1 cellular context compared by ENCODE assay signal in the genomic region with DNA sequence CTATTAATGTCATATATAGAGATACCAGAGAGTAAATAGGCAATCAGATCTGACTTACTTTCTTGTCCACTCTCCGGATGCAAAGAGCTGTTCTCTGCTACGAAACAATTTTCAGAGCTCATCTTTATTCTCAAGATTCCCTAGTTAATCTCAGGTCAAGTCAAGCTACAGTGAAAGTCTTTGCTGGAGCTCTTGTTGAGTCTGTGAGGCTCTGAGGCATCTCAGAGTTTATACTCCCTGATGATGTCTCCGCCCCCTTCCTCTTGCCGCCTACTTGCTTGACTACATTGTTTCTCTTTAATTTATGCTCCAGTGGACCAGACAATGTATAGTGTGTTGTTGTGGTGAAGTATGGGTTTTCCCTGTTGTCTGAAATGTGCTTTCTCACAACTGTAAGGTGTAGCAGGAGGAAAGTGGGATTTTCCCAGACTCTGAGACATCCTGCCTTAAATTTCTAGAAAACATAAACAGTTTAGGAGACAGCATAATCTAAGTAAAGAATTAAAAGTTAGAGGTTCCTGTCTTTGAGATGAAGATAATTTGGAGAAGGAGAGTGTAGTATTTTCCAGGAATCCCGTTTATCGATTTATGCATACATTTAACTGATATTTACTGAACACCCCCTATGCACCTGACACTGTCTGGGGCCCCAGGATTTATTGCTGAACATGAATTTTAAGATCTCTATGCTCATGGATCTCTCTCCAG.
A peak's percentile ranks its signal among the peaks of the same experiment; 100 is the strongest.
TF ChIP-seq lines count a peak whose summit lies in the region.

A gene (minus strand): TSS at position 203 of the 708 bp plus-strand sequence. CDS start 81 bp downstream, at position 122.

TF ChIP-seq in K562, 482 proteins besides CTCF, POLR2A, EP300 and RAD21 (continued from another document and continues in another):
- TF ChIP-seq ADNP (tag; IDR thresholded peaks at IDR 0.05) (no peak), MYBL2 (IDR thresholded peaks at IDR 0.05; ENCODE audit: low read depth) (no peak), MYBL2 (CRISPR knock-in tag; IDR thresholded peaks at IDR 0.05; ENCODE audit: borderline replicate concordance) (no peak), CCNT2 (IDR thresholded peaks at IDR 0.05; ENCODE audit: borderline replicate concordance, extremely low read depth, insufficient read length, low read depth, low read length) (no peak), STAT5B (CRISPR knock-in tag; IDR thresholded peaks at IDR 0.05) (no peak), HSF4 (CRISPR knock-in tag; IDR thresholded peaks at IDR 0.05; ENCODE audit: borderline replicate concordance) (no peak), SRF (CRISPR knock-in tag; IDR thresholded peaks at IDR 0.05) (no peak), SETDB1 (IDR thresholded peaks at IDR 0.05; ENCODE audit: low read length) (no peak), MCM5 (IDR thresholded peaks at IDR 0.05; ENCODE audit: low read depth) (no peak), BCOR (IDR thresholded peaks at IDR 0.05) (no peak), FOXM1 (IDR thresholded peaks at IDR 0.05; ENCODE audit: low read depth) (no peak; the same call in 1 of the 2 replicates), FOXM1 (CRISPR knock-in tag; IDR thresholded peaks at IDR 0.05; ENCODE audit: low read depth) (no peak), MEIS2 (IDR thresholded peaks at IDR 0.05; ENCODE audit: partially characterized antibody) (peak; percentile 88), XRCC4 (IDR thresholded peaks at IDR 0.05; ENCODE audit: extremely low read depth, insufficient read depth, insufficient read length) (no peak), ZBTB8A (IDR thresholded peaks at IDR 0.05; ENCODE audit: partially characterized antibody) (no peak), SMAD1 (IDR thresholded peaks at IDR 0.05; ENCODE audit: low read depth, low read length, partially characterized antibody) (peak; percentile 94), NR1H2 (CRISPR knock-in tag; IDR thresholded peaks at IDR 0.05) (no peak), MCM3 (IDR thresholded peaks at IDR 0.05) (no peak), ZNF668 (CRISPR knock-in tag; IDR thresholded peaks at IDR 0.05) (no peak), SMARCA4 (IDR thresholded peaks at IDR 0.05) (no peak), ZBTB17 (CRISPR knock-in tag; IDR thresholded peaks at IDR 0.05) (no peak), CBX8 (IDR thresholded peaks at IDR 0.05; ENCODE audit: borderline replicate concordance, extremely low read depth, low read depth, low read length, poor library complexity, severe bottlenecking) (no peak), SIN3B (IDR thresholded peaks at IDR 0.05; ENCODE audit: low read depth) (no peak), TAF9B (IDR thresholded peaks at IDR 0.05; ENCODE audit: partially characterized antibody) (peak; percentile 67), HEY1 (CRISPR knock-in tag; IDR thresholded peaks at IDR 0.05; ENCODE audit: borderline replicate concordance) (no peak), SP1 (CRISPR knock-in tag; IDR thresholded peaks at IDR 0.05) (0 out of 2 replicates have a peak, but pooled peaks have one; percentile 38), SUPT5H (IDR thresholded peaks at IDR 0.05) (peak; percentile 94), CAMTA2 (CRISPR knock-in tag; conservative IDR thresholded peaks at IDR 0.05) (no peak), RB1 (IDR thresholded peaks at IDR 0.05; ENCODE audit: low read depth) (no peak), SOX6 (IDR thresholded peaks at IDR 0.05) (peak; percentile 96), ZNF444 (CRISPR knock-in tag; IDR thresholded peaks at IDR 0.05) (no peak), RFX5 (IDR thresholded peaks at IDR 0.05; ENCODE audit: low read depth, low read length) (no peak), NRF1 (conservative IDR thresholded peaks at IDR 0.05 in 1 of 2, IDR thresholded peaks at IDR 0.05 in 1 of 2) (no peak), CTBP1 (IDR thresholded peaks at IDR 0.05; ENCODE audit: borderline replicate concordance) (peak; percentile 33; the same call in 1 of the 2 replicates), ZZZ3 (IDR thresholded peaks at IDR 0.05) (no peak), ZNF79 (CRISPR knock-in tag; IDR thresholded peaks at IDR 0.05; ENCODE audit: low read depth) (no peak)
- TF ChIP-seq, protein P1, sequence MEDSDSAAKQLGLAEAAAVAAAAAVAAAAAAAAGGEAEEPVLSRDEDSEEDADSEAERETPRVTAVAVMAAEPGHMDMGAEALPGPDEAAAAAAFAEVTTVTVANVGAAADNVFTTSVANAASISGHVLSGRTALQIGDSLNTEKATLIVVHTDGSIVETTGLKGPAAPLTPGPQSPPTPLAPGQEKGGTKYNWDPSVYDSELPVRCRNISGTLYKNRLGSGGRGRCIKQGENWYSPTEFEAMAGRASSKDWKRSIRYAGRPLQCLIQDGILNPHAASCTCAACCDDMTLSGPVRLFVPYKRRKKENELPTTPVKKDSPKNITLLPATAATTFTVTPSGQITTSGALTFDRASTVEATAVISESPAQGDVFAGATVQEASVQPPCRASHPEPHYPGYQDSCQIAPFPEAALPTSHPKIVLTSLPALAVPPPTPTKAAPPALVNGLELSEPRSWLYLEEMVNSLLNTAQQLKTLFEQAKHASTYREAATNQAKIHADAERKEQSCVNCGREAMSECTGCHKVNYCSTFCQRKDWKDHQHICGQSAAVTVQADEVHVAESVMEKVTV (CRISPR knock-in tag; IDR thresholded peaks at IDR 0.05) = no peak
- TF ChIP-seq, protein P2, sequence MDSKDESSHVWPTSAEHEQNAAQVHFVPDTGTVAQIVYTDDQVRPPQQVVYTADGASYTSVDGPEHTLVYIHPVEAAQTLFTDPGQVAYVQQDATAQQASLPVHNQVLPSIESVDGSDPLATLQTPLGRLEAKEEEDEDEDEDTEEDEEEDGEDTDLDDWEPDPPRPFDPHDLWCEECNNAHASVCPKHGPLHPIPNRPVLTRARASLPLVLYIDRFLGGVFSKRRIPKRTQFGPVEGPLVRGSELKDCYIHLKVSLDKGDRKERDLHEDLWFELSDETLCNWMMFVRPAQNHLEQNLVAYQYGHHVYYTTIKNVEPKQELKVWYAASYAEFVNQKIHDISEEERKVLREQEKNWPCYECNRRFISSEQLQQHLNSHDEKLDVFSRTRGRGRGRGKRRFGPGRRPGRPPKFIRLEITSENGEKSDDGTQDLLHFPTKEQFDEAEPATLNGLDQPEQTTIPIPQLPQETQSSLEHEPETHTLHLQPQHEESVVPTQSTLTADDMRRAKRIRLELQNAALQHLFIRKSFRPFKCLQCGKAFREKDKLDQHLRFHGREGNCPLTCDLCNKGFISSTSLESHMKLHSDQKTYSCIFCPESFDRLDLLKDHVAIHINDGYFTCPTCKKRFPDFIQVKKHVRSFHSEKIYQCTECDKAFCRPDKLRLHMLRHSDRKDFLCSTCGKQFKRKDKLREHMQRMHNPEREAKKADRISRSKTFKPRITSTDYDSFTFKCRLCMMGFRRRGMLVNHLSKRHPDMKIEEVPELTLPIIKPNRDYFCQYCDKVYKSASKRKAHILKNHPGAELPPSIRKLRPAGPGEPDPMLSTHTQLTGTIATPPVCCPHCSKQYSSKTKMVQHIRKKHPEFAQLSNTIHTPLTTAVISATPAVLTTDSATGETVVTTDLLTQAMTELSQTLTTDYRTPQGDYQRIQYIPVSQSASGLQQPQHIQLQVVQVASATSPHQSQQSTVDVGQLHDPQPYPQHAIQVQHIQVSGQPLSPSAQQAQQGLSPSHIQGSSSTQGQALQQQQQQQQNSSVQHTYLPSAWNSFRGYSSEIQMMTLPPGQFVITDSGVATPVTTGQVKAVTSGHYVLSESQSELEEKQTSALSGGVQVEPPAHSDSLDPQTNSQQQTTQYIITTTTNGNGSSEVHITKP (IDR thresholded peaks at IDR 0.05; ENCODE audit: partially characterized antibody) = no peak
- TF ChIP-seq, protein P3, sequence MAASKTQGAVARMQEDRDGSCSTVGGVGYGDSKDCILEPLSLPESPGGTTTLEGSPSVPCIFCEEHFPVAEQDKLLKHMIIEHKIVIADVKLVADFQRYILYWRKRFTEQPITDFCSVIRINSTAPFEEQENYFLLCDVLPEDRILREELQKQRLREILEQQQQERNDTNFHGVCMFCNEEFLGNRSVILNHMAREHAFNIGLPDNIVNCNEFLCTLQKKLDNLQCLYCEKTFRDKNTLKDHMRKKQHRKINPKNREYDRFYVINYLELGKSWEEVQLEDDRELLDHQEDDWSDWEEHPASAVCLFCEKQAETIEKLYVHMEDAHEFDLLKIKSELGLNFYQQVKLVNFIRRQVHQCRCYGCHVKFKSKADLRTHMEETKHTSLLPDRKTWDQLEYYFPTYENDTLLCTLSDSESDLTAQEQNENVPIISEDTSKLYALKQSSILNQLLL (CRISPR knock-in tag; IDR thresholded peaks at IDR 0.05; ENCODE audit: borderline replicate concordance) = no peak
- TF ChIP-seq, protein P4, sequence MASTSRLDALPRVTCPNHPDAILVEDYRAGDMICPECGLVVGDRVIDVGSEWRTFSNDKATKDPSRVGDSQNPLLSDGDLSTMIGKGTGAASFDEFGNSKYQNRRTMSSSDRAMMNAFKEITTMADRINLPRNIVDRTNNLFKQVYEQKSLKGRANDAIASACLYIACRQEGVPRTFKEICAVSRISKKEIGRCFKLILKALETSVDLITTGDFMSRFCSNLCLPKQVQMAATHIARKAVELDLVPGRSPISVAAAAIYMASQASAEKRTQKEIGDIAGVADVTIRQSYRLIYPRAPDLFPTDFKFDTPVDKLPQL (IDR thresholded peaks at IDR 0.05; ENCODE audit: extremely low read depth, insufficient read length) = no peak
- TF ChIP-seq, protein P5, sequence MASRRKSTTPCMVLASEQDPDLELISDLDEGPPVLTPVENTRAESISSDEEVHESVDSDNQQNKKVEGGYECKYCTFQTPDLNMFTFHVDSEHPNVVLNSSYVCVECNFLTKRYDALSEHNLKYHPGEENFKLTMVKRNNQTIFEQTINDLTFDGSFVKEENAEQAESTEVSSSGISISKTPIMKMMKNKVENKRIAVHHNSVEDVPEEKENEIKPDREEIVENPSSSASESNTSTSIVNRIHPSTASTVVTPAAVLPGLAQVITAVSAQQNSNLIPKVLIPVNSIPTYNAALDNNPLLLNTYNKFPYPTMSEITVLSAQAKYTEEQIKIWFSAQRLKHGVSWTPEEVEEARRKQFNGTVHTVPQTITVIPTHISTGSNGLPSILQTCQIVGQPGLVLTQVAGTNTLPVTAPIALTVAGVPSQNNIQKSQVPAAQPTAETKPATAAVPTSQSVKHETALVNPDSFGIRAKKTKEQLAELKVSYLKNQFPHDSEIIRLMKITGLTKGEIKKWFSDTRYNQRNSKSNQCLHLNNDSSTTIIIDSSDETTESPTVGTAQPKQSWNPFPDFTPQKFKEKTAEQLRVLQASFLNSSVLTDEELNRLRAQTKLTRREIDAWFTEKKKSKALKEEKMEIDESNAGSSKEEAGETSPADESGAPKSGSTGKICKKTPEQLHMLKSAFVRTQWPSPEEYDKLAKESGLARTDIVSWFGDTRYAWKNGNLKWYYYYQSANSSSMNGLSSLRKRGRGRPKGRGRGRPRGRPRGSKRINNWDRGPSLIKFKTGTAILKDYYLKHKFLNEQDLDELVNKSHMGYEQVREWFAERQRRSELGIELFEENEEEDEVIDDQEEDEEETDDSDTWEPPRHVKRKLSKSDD (conservative IDR thresholded peaks at IDR 0.05; ENCODE audit: low read length) = no peak
- TF ChIP-seq, protein P6, sequence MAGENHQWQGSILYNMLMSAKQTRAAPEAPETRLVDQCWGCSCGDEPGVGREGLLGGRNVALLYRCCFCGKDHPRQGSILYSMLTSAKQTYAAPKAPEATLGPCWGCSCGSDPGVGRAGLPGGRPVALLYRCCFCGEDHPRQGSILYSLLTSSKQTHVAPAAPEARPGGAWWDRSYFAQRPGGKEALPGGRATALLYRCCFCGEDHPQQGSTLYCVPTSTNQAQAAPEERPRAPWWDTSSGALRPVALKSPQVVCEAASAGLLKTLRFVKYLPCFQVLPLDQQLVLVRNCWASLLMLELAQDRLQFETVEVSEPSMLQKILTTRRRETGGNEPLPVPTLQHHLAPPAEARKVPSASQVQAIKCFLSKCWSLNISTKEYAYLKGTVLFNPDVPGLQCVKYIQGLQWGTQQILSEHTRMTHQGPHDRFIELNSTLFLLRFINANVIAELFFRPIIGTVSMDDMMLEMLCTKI (IDR thresholded peaks at IDR 0.05; ENCODE audit: partially characterized antibody) = no peak
- TF ChIP-seq, protein P7, sequence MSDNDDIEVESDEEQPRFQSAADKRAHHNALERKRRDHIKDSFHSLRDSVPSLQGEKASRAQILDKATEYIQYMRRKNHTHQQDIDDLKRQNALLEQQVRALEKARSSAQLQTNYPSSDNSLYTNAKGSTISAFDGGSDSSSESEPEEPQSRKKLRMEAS (CRISPR knock-in tag; IDR thresholded peaks at IDR 0.05) = no peak
- TF ChIP-seq, protein P8, sequence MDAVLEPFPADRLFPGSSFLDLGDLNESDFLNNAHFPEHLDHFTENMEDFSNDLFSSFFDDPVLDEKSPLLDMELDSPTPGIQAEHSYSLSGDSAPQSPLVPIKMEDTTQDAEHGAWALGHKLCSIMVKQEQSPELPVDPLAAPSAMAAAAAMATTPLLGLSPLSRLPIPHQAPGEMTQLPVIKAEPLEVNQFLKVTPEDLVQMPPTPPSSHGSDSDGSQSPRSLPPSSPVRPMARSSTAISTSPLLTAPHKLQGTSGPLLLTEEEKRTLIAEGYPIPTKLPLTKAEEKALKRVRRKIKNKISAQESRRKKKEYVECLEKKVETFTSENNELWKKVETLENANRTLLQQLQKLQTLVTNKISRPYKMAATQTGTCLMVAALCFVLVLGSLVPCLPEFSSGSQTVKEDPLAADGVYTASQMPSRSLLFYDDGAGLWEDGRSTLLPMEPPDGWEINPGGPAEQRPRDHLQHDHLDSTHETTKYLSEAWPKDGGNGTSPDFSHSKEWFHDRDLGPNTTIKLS (IDR thresholded peaks at IDR 0.05; ENCODE audit: borderline replicate concordance, low read depth) = no peak
- TF ChIP-seq, protein P9, sequence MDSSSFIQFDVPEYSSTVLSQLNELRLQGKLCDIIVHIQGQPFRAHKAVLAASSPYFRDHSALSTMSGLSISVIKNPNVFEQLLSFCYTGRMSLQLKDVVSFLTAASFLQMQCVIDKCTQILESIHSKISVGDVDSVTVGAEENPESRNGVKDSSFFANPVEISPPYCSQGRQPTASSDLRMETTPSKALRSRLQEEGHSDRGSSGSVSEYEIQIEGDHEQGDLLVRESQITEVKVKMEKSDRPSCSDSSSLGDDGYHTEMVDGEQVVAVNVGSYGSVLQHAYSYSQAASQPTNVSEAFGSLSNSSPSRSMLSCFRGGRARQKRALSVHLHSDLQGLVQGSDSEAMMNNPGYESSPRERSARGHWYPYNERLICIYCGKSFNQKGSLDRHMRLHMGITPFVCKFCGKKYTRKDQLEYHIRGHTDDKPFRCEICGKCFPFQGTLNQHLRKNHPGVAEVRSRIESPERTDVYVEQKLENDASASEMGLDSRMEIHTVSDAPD (CRISPR knock-in tag; IDR thresholded peaks at IDR 0.05) = no peak
- TF ChIP-seq, protein P10, sequence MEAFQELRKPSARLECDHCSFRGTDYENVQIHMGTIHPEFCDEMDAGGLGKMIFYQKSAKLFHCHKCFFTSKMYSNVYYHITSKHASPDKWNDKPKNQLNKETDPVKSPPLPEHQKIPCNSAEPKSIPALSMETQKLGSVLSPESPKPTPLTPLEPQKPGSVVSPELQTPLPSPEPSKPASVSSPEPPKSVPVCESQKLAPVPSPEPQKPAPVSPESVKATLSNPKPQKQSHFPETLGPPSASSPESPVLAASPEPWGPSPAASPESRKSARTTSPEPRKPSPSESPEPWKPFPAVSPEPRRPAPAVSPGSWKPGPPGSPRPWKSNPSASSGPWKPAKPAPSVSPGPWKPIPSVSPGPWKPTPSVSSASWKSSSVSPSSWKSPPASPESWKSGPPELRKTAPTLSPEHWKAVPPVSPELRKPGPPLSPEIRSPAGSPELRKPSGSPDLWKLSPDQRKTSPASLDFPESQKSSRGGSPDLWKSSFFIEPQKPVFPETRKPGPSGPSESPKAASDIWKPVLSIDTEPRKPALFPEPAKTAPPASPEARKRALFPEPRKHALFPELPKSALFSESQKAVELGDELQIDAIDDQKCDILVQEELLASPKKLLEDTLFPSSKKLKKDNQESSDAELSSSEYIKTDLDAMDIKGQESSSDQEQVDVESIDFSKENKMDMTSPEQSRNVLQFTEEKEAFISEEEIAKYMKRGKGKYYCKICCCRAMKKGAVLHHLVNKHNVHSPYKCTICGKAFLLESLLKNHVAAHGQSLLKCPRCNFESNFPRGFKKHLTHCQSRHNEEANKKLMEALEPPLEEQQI (IDR thresholded peaks at IDR 0.05) = no peak
